In the genomic region with DNA sequence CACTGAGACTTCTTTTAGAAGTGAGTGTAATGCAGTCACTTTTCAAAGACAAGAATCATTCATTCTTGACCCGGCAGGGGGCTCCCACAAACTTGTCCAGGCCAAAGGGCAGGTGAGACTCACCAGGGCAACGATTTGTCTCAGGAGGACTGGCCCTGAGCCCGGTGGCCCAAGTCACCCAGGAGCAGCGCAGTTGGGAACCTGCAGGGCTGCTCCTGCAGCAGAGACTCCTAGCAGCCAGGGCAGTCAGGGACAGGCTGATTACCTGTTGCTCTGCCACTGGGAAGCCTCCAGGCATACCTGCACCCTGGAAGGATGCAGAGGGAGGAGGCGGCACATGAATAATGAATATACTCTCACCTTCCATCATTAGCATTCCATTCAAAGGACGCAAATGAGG, we compare ENCODE assay signal across 21 cellular contexts.
DNase-seq lines count a peak whose midpoint lies in the region; ATAC-seq and TF ChIP-seq lines count a peak whose summit lies in the region.
"Had no signal": no experiment of that assay in that cellular context is flagged by ENCODE, and none has a peak within 500 bp of the region (broad histone marks: within the 10 kb centered on the region; RNA-seq: fewer than 3 reads in every experiment).

No MANE protein-coding gene starts in this region.

- no peak overlapping the region for H3K9ac ChIP-seq in HCT116 (ENCODE audit: low read length)

- no peaks in the 10 kb centered on the region for H3K9me3 ChIP-seq in HCT116 (ENCODE audit: control insufficient read depth in 1 of 2, insufficient read depth in 1 of 2, low read depth in 1 of 2, low read length in 2 of 2)
- H3K9me3 ChIP-seq: SJSA1, tibial artery had no signal

- peaks cover 0 to 7% of the 10 kb centered on the region in 2 experiments; a peak in 2 of 4 replicates for H3K4me1 ChIP-seq in HCT116 (ENCODE audit: control insufficient read depth in 1 of 2, insufficient read depth in 2 of 2, low read length in 2 of 2)

- no peak overlapping the region for H3K4me3 ChIP-seq in HCT116 (replicated peaks in 1 of 2; ENCODE audit: low read depth in 1 of 2, low read length in 2 of 2)
- H3K4me3 ChIP-seq: SJSA1, tibial artery had no signal

- H3K4me1 Mint-ChIP-seq in naive thymus-derived CD8-positive, alpha-beta T cell, result no peaks in the 10 kb centered on the region
- no peaks in the 10 kb centered on the region for H3K4me1 Mint-ChIP-seq in activated CD8-positive, alpha-beta T cell treated with anti-CD3 and anti-CD28 coated beads, Interleukin-2, amount 10 ng/mL, durations not matched to agents 7 days and 5 days (ENCODE audit: low read depth)
- H3K4me1 Mint-ChIP-seq: stimulated activated naive B cell treated with anti-CD40 and anti-IgM and Interleukin-4, amounts not matched to agents 10 μg/mL and 1 μg/mL and 100 μg/mL, for 72 hours had no signal

- intact Hi-C loops in HCT116 (cut with micrococcal nuclease), result no loop called here

- H3K9me3 Mint-ChIP-seq in naive thymus-derived CD8-positive, alpha-beta T cell, result peaks cover 0 to 15% (median 0%) of the 10 kb centered on the region in 9 donors
- no peaks in the 10 kb centered on the region for H3K9me3 Mint-ChIP-seq in activated CD8-positive, alpha-beta T cell treated with anti-CD3 and anti-CD28 coated beads, Interleukin-2, amount 10 ng/mL, durations not matched to agents 7 days and 5 days (ENCODE audit: insufficient read depth)
- H3K9me3 Mint-ChIP-seq: activated T-cell treated with anti-CD3 and anti-CD28 coated beads, Interleukin-2, amount 50 U/mL, for 24 hours; natural killer cell treated with Interleukin-12 subunit alpha and Interleukin-12 subunit beta and Interleukin-15 and Interleukin-18, amount 100 ng/mL, for 72 hours; T-helper 2 cell treated with Interferon-gamma antibody and Interleukin-4, amounts not matched to agents 5 μg/mL and 100 μg/mL, for 36 hours had no signal

- no peaks in the 10 kb centered on the region for H3K9me2 ChIP-seq in HCT116 (ENCODE audit: insufficient read depth)

- no peaks in the 10 kb centered on the region for H3K36me3 Mint-ChIP-seq in naive thymus-derived CD8-positive, alpha-beta T cell
- H3K36me3 Mint-ChIP-seq in activated CD8-positive, alpha-beta T cell treated with anti-CD3 and anti-CD28 coated beads, Interleukin-2, amount 10 ng/mL, durations not matched to agents 7 days and 5 days (ENCODE audit: low read depth), result no peaks in the 10 kb centered on the region
- H3K36me3 Mint-ChIP-seq: mesothelial cell of epicardium; natural killer cell treated with Interleukin-12 subunit alpha and Interleukin-12 subunit beta and Interleukin-15 and Interleukin-18, amount 100 ng/mL, for 72 hours; stimulated activated naive B cell treated with anti-CD40 and anti-IgM and Interleukin-4, amounts not matched to agents 10 μg/mL and 1 μg/mL and 100 μg/mL, for 72 hours had no signal

- ATAC-seq in HCT116 (peak; percentile 59), esophagus mucosa (peak; percentile 23)
- ATAC-seq in naive thymus-derived CD8-positive, alpha-beta T cell, result no peak
- ATAC-seq in activated CD8-positive, alpha-beta T cell treated with anti-CD3 and anti-CD28 coated beads, Interleukin-2, amount 10 ng/mL, durations not matched to agents 7 days and 5 days, result no peak
- ATAC-seq: activated CD4-positive, CD25-positive, alpha-beta regulatory T cell treated with anti-CD3 and anti-CD28 coated beads, Interleukin-2, amount 50 U/mL, for 24 hours; natural killer cell treated with Interleukin-12 subunit alpha and Interleukin-12 subunit beta and Interleukin-15 and Interleukin-18, amount 100 ng/mL, for 72 hours; stimulated activated naive B cell treated with anti-CD40 and anti-IgM and Interleukin-4, amounts not matched to agents 10 μg/mL and 1 μg/mL and 100 μg/mL, for 72 hours had no signal

- no TSS peak for BruUV-seq in HCT116 (replicated peaks; lab: Mats Ljungman, UMichigan)

- no peak overlapping the region for H3K4me3 Mint-ChIP-seq in naive thymus-derived CD8-positive, alpha-beta T cell
- no peak overlapping the region for H3K4me3 Mint-ChIP-seq in activated CD8-positive, alpha-beta T cell treated with anti-CD3 and anti-CD28 coated beads, Interleukin-2, amount 10 ng/mL, durations not matched to agents 7 days and 5 days
- H3K4me3 Mint-ChIP-seq: activated T-cell treated with anti-CD3 and anti-CD28 coated beads, Interleukin-2, amount 50 U/mL, for 24 hours; central memory CD8-positive, alpha-beta T cell; mesothelial cell of epicardium; natural killer cell treated with Interleukin-12 subunit alpha and Interleukin-12 subunit beta and Interleukin-15 and Interleukin-18, amount 100 ng/mL, for 72 hours; stimulated activated naive B cell treated with anti-CD40 and anti-IgM and Interleukin-4, amounts not matched to agents 10 μg/mL and 1 μg/mL and 100 μg/mL, for 72 hours; T-helper 2 cell treated with Interferon-gamma antibody and Interleukin-4, amounts not matched to agents 5 μg/mL and 100 μg/mL, for 36 hours had no signal

- H3K36me3 ChIP-seq in HCT116 (ENCODE audit: control insufficient read depth in 1 of 2, insufficient read depth in 2 of 2, low read length in 2 of 2), result no peaks in the 10 kb centered on the region
- H3K36me3 ChIP-seq: SJSA1, tibial artery had no signal

- RAD21 ChIA-PET in HCT116 (lab: Charles Lee; ENCODE audit: low non-redundant PET in 1 of 2, low total read pairs in 2 of 2, uncharacterized antibody in 2 of 2, unreplicated experiment in 2 of 2), result no interaction called here

- CTCF ChIA-PET in HCT116 (lab: Charles Lee), result interaction anchor here (0.6 kb wide), 1 partner anchor 577 kb away, joined by 3 read pairs; no protein-coding TSS in a partner anchor
- CTCF ChIA-PET in activated CD8-positive, alpha-beta T cell treated with anti-CD3 and anti-CD28 coated beads, Interleukin-2, amount 10 ng/mL, durations not matched to agents 7 days and 5 days (lab: Charles Lee), result no interaction called here

- no peak for TF ChIP-seq POLR2A in HCT116 (IDR thresholded peaks at IDR 0.05; ENCODE audit: borderline replicate concordance, extremely low read depth, insufficient read depth, insufficient read length)

- H2AFZ ChIP-seq in HCT116 (ENCODE audit: low read depth, low read length, poor library complexity, severe bottlenecking), result no peak overlapping the region

- no peak overlapping the region for H3K27ac ChIP-seq in HCT116 (ENCODE audit: low read depth, low read length)
- peak overlapping the region; percentile 0 for H3K27ac ChIP-seq in substantia nigra (ENCODE audit: low read depth, low read length, poor library complexity, severe bottlenecking)
- H3K27ac ChIP-seq: tibial artery had no signal

- H3K27me3 Mint-ChIP-seq in naive thymus-derived CD8-positive, alpha-beta T cell, result peaks cover 0 to 21% (median 5%) of the 10 kb centered on the region in 5 donors
- no peaks in the 10 kb centered on the region for H3K27me3 Mint-ChIP-seq in activated CD8-positive, alpha-beta T cell treated with anti-CD3 and anti-CD28 coated beads, Interleukin-2, amount 10 ng/mL, durations not matched to agents 7 days and 5 days (ENCODE audit: low read depth)
- H3K27me3 Mint-ChIP-seq: activated T-cell treated with anti-CD3 and anti-CD28 coated beads, Interleukin-2, amount 50 U/mL, for 24 hours; central memory CD8-positive, alpha-beta T cell had no signal

- no peaks in the 10 kb centered on the region for H4K20me1 ChIP-seq in HCT116 (ENCODE audit: insufficient read depth)

- no peaks in the 10 kb centered on the region for H3K79me2 ChIP-seq in HCT116 (ENCODE audit: insufficient read depth, low read length)

- DNase-seq in HCT116 (ENCODE audit: low read depth, low spot score), result no peak
- DNase-seq in RPMI8226, result peak; percentile 28
- DNase-seq in substantia nigra (lab: John Stamatoyannopoulos, UW), result no peak
- DNase-seq in pons (ENCODE audit: low spot score), result no peak
- DNase-seq in naive thymus-derived CD8-positive, alpha-beta T cell, result no peak
- no peak for DNase-seq in activated CD8-positive, alpha-beta T cell treated with anti-CD3 and anti-CD28 coated beads, Interleukin-2, amount 10 ng/mL, durations not matched to agents 7 days and 5 days
- DNase-seq: activated naive CD4-positive, alpha-beta T cell treated with Interleukin-2 at 50 U/mL for 16 hours; activated T-cell treated with anti-CD3 and anti-CD28 coated beads, Interleukin-2, amount 50 U/mL, for 24 hours; MM.1S; NCI-H146; NCI-H2171 treated with DMSO at 0.1 percent for 48 hours; NCI-H748 treated with DMSO at 0.1 percent for 48 hours; stimulated activated naive B cell treated with anti-CD40 and anti-IgM and Interleukin-4, amounts not matched to agents 10 μg/mL and 1 μg/mL and 100 μg/mL, for 72 hours; tibial artery had no signal

- peak; percentile 12; the same call in 1 of the 2 replicates for TF ChIP-seq RAD21 in HCT116 (IDR thresholded peaks at IDR 0.05; ENCODE audit: low read depth)

- peaks cover 49% of the 10 kb centered on the region for H3K27me3 ChIP-seq in HCT116 (ENCODE audit: insufficient read depth, low read length)
- H3K27me3 ChIP-seq: SJSA1, tibial artery had no signal

- POLR2A ChIA-PET in HCT116 (lab: Charles Lee), result no interaction called here
- POLR2A ChIA-PET in naive thymus-derived CD8-positive, alpha-beta T cell (lab: Charles Lee), result no interaction called here
- POLR2A ChIA-PET in activated CD8-positive, alpha-beta T cell treated with anti-CD3 and anti-CD28 coated beads, Interleukin-2, amount 10 ng/mL, durations not matched to agents 7 days and 5 days (lab: Charles Lee), result no interaction called here

- peak in 1 of 3 experiments; percentile 28; a peak in 2 of 6 replicates for TF ChIP-seq CTCF in HCT116 (IDR thresholded peaks at IDR 0.05 in 2 of 3, conservative IDR thresholded peaks at IDR 0.05 in 1 of 3; ENCODE audit: borderline replicate concordance in 1 of 3, insufficient read depth in 1 of 3, low read depth in 2 of 3, low read length in 2 of 3)

- H3K4me2 ChIP-seq in HCT116 (ENCODE audit: low read length), result no peak overlapping the region

- H3K27ac Mint-ChIP-seq in naive thymus-derived CD8-positive, alpha-beta T cell, result no peak overlapping the region
- H3K27ac Mint-ChIP-seq in activated CD8-positive, alpha-beta T cell treated with anti-CD3 and anti-CD28 coated beads, Interleukin-2, amount 10 ng/mL, durations not matched to agents 7 days and 5 days, result no peak overlapping the region
- H3K27ac Mint-ChIP-seq: activated T-cell treated with anti-CD3 and anti-CD28 coated beads, Interleukin-2, amount 50 U/mL, for 24 hours; mesothelial cell of epicardium; natural killer cell treated with Interleukin-12 subunit alpha and Interleukin-12 subunit beta and Interleukin-15 and Interleukin-18, amount 100 ng/mL, for 72 hours; stimulated activated naive B cell treated with anti-CD40 and anti-IgM and Interleukin-4, amounts not matched to agents 10 μg/mL and 1 μg/mL and 100 μg/mL, for 72 hours; T-helper 2 cell treated with Interferon-gamma antibody and Interleukin-4, amounts not matched to agents 5 μg/mL and 100 μg/mL, for 36 hours had no signal

TF ChIP-seq in HCT116, 20 proteins besides CTCF, POLR2A, EP300 and RAD21:
- no peak for TF ChIP-seq JUND (IDR thresholded peaks at IDR 0.05)
- no peak for TF ChIP-seq EZH2 (IDR thresholded peaks at IDR 0.05)

Comparison
In these comparisons a context has a peak if more than half of its experiments do, and no peak if none do; other contexts are left out.
1. ATAC-seq: peak in HCT116 (single experiment) and esophagus mucosa (single experiment); none in naive thymus-derived CD8-positive, alpha-beta T cell (0 of 2) and activated CD8-positive, alpha-beta T cell treated with anti-CD3 and anti-CD28 coated beads, Interleukin-2, amount 10 ng/mL, durations not matched to agents 7 days and 5 days (single experiment).